Comparison of ENCODE assay signal across 9 cellular contexts in the genomic region with DNA sequence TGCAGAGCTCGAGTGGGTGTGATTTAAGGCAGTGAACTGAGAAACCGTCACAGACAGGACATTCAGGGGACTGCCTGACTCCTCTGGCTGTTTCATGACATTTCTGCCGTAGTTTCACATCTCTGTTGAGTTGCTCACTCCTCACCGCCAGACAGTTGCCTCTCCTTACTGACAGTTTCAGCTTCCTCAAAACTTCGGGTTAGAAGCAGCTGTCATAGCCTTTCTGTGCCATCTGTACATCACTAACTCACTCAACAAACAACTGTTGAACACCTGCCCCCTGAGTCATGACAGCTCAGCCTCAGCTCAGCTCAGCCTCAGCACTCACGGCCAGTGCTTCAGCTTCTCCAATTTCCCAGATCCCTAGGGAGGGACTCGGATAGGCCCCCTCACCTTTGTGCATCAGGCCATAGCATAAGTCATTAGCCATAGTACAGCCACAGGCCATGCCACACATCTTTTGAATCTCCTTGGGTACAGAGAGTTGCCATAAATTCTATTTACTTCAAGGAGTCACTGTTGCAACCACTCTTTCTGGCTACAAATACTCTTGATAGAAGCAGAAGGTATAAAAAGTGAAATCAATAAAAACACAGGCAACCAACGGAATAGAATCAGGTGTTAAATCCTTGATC. TPM values are rescaled to one million over a fixed set of nuclear protein-coding genes. Genes with fewer than 3 reads are reported as not detected.
DNase-seq lines count a peak whose midpoint lies in the region; ATAC-seq and TF ChIP-seq lines count a peak whose summit lies in the region.
"Had no signal": no experiment of that assay in that cellular context is flagged by ENCODE, and none has a peak within 500 bp of the region (broad histone marks: within the 10 kb centered on the region; RNA-seq: fewer than 3 reads in every experiment).

No MANE protein-coding gene starts in this region.

- H3K36me3 ChIP-seq in esophagus muscularis mucosa = peaks cover 0 to 3% (median 0%) of the 10 kb centered on the region in 4 donors

- no peak overlapping the region for H3K4me3 ChIP-seq in NB4 (ENCODE audit: low read depth, low read length)
- H3K4me3 ChIP-seq in esophagus muscularis mucosa = no peak overlapping the region

- 74% methylated on average over 8 of the region's 8 CpGs for WGBS in esophagus muscularis mucosa

- no peak for TF ChIP-seq CTCF in NB4 (IDR thresholded peaks at IDR 0.05; ENCODE audit: low read depth, low read length)
- TF ChIP-seq CTCF in esophagus muscularis mucosa (IDR thresholded peaks at IDR 0.05) = no peak

- H3K27ac ChIP-seq in esophagus muscularis mucosa (replicated peaks in 1 of 4) = no peak overlapping the region

- peaks cover 0 to 5% (median 0%) of the 10 kb centered on the region in 4 donors for H3K9me3 ChIP-seq in esophagus muscularis mucosa

- H3K4me1 ChIP-seq in esophagus muscularis mucosa = no peaks in the 10 kb centered on the region

- no peak for TF ChIP-seq POLR2A in NB4 (IDR thresholded peaks at IDR 0.05; ENCODE audit: extremely low read depth, insufficient read length)
- TF ChIP-seq POLR2A in esophagus muscularis mucosa (IDR thresholded peaks at IDR 0.05; ENCODE audit: low read depth) = no peak

- DNase-seq in NB4 (ENCODE audit: low read depth) = peak; percentile 67
- no peak for DNase-seq in left cardiac atrium
- no peak for DNase-seq in esophagus muscularis mucosa (ENCODE audit: extremely low spot score)
- no peak for DNase-seq in cortex of kidney (lab: John Stamatoyannopoulos, UW)
- no peak for DNase-seq in dedifferentiated amniotic fluid mesenchymal stem cell (ENCODE audit: extremely low spot score)
- no peak for DNase-seq in activated CD4-positive, alpha-beta T cell treated with anti-CD3 and anti-CD28 coated beads, Interleukin-2, amount 50 U/mL, for 4 hours

- no peaks in the 10 kb centered on the region for H3K27me3 ChIP-seq in esophagus muscularis mucosa

- intact Hi-C loops in left cardiac atrium (cut with DNase I) = no loop called here
- intact Hi-C loops in esophagus muscularis mucosa (cut with DNase I) = no loop called here

- no peak for TF ChIP-seq EP300 in esophagus muscularis mucosa (IDR thresholded peaks at IDR 0.05)

- ATAC-seq in GM18873 (IDR thresholded peaks at IDR 0.05; ENCODE audit: low FRiP score, unreplicated experiment) = peak; percentile 93
- peak; percentile 94 for ATAC-seq in HG02588 (IDR thresholded peaks at IDR 0.05; ENCODE audit: unreplicated experiment)
- peak; percentile 30 to 46 for ATAC-seq in left cardiac atrium
- ATAC-seq: Panc1 had no signal

RNA-seq across cellular contexts. Expression of gene SLC15A4, which starts 6.2 kb away (rescaled TPM):
- total RNA-seq in left cardiac atrium = 10 to 100 TPM; 15.6 to 16.2 TPM
- 10 to 100 TPM; 37.5 to 43.0 (median 39.6) TPM for total RNA-seq in esophagus muscularis mucosa

RNA-seq across cellular contexts. Expression of gene GLT1D1, which starts 23.3 kb away (rescaled TPM):
- under 1 TPM; 0.38 to 0.50 TPM for total RNA-seq in left cardiac atrium
- 1 to 10 TPM in 1 of 4 donors, under 1 TPM in 3; under 0.01 to 1.5 (median 0.32) TPM for total RNA-seq in esophagus muscularis mucosa

Comparison
In these comparisons a context has a peak if more than half of its experiments do, and no peak if none do; other contexts are left out.
1. ATAC-seq: peak in every context shown above with its lines; median percentile 94 in HG02588; 93 in GM18873; 38 in left cardiac atrium.